In genomic region chr1:8317647-8318360, GRCh38 we compare ENCODE assay signal across 8 cellular contexts. TPM values are rescaled to one million over a fixed set of nuclear protein-coding genes. Genes with fewer than 3 reads are reported as not detected.
A peak's percentile ranks its signal among the peaks of the same experiment; 100 is the strongest.
DNase-seq lines count a peak whose midpoint lies in the region; ATAC-seq and TF ChIP-seq lines count a peak whose summit lies in the region.

Gene SLC45A1 (plus strand): TSS chr1:8318114. CDS start chr1:8324330, 6,216 bp downstream.

- peak within 1 kb of the TSS; percentile 28; the same call in 1 of the 2 replicates for H3K4me2 ChIP-seq in KMS-11

- in situ Hi-C loops in gastrocnemius medialis (cut with MboI; ENCODE audit: low sequenced_read_pairs in 4 of 4): loop anchor here in 3 of 4 donors (10.0 kb wide), 2 partner anchors 283 to 343 kb away; no protein-coding TSS in a partner anchor

- 19 to 56% methylated on average over 26 to 72 of the region's 73 CpGs for WGBS in body of pancreas, 2 donors

- H3K27me3 ChIP-seq in KMS-11 (ENCODE audit: insufficient read depth, low read depth): peaks cover 5% of the 10 kb centered on the region; the same call in 1 of the 2 replicates
- peaks cover 0 to 6% of the 10 kb centered on the region in 2 donors for H3K27me3 ChIP-seq in body of pancreas
- peaks cover 13% of the 10 kb centered on the region for H3K27me3 ChIP-seq in iPS-15b (ENCODE audit: control insufficient read depth, insufficient read depth, low read length)
- peaks cover 0 to 6% (median 3%) of the 10 kb centered on the region in 3 donors for H3K27me3 ChIP-seq in gastrocnemius medialis

- intact Hi-C loops in body of pancreas (cut with DNase I) (loop anchor here (5.0 kb wide), 1 partner anchor 336 kb away; no protein-coding TSS in a partner anchor), gastrocnemius medialis (cut with DNase I; ENCODE audit: low total_unique reads) (no loop called here)

- no peaks in the 10 kb centered on the region for H3K4me1 ChIP-seq in KMS-11 (ENCODE audit: low read depth, poor library complexity, severe bottlenecking)
- peaks cover 31% of the 10 kb centered on the region for H3K4me1 ChIP-seq in body of pancreas
- peaks cover 17% of the 10 kb centered on the region for H3K4me1 ChIP-seq in iPS-15b (ENCODE audit: control insufficient read depth, insufficient read depth, low read length)
- peaks cover 3 to 20% of the 10 kb centered on the region in 2 donors for H3K4me1 ChIP-seq in gastrocnemius medialis

- H3K9ac ChIP-seq in KMS-11 (no peak within 1 kb of the TSS), iPS-15b (ENCODE audit: low read depth, low read length) (no peak within 1 kb of the TSS)

- H3K27ac ChIP-seq in KMS-11 (no peak within 1 kb of the TSS), body of pancreas (peak within 1 kb of the TSS in 1 of 4 donors; percentile 7), gastrocnemius medialis (peak within 1 kb of the TSS in 2 of 4 donors; percentile 49 to 53)

- no peaks in the 10 kb centered on the region for H4K20me1 ChIP-seq in KMS-11 (ENCODE audit: insufficient read depth)

- no peaks in the 10 kb centered on the region for H3K79me2 ChIP-seq in KMS-11 (ENCODE audit: insufficient read depth, low read depth)

- no peaks in the 10 kb centered on the region for H3K9me3 ChIP-seq in body of pancreas
- no peaks in the 10 kb centered on the region for H3K9me3 ChIP-seq in iPS-15b (ENCODE audit: control insufficient read depth, insufficient read depth, low read length)
- H3K9me3 ChIP-seq in gastrocnemius medialis: no peaks in the 10 kb centered on the region

- peak; percentile 49 for ATAC-seq in body of pancreas
- peak; percentile 34 to 37 for ATAC-seq in gastrocnemius medialis
- no peak for ATAC-seq in GM19395 (IDR thresholded peaks at IDR 0.05; ENCODE audit: unreplicated experiment)

- H3K4me3 ChIP-seq in KMS-11 (IDR thresholded peaks at IDR 0.05; ENCODE audit: insufficient read depth, low read depth, low read length) (no peak within 1 kb of the TSS), body of pancreas (no peak within 1 kb of the TSS), iPS-15b (ENCODE audit: low read depth, low read length) (peak within 1 kb of the TSS; percentile 52), gastrocnemius medialis (peak within 1 kb of the TSS; percentile 61 to 75 (median 68))

- peak within 1 kb of the TSS; percentile 48; the same call in 1 of the 2 replicates for H2AFZ ChIP-seq in KMS-11 (ENCODE audit: low read depth)

- DNase-seq in DMS79 treated with DMSO at 0.1 percent for 48 hours (lab: John Stamatoyannopoulos, UW) (peak; percentile 40), UCSD-AML1 (lab: John Stamatoyannopoulos, UW; ENCODE audit: unreplicated experiment) (peak; percentile 57), body of pancreas (peak; percentile 55 to 75 (median 67)), gastrocnemius medialis (peak; percentile 38 to 53), NCI-H2107 (lab: John Stamatoyannopoulos, UW) (no peak)

- TF ChIP-seq CTCF in KMS-11 (conservative IDR thresholded peaks at IDR 0.05; ENCODE audit: low read depth, low read length): no peak
- no peak for TF ChIP-seq CTCF in body of pancreas (IDR thresholded peaks at IDR 0.05)
- TF ChIP-seq CTCF in gastrocnemius medialis (IDR thresholded peaks at IDR 0.05 in 4 of 5, conservative IDR thresholded peaks at IDR 0.05 in 1 of 5): no peak

- no peak for TF ChIP-seq POLR2A in body of pancreas (IDR thresholded peaks at IDR 0.05)
- TF ChIP-seq POLR2A in gastrocnemius medialis (IDR thresholded peaks at IDR 0.05): peak; percentile 27 to 44

- no peaks in the 10 kb centered on the region for H3K36me3 ChIP-seq in KMS-11 (ENCODE audit: insufficient read depth)
- H3K36me3 ChIP-seq in body of pancreas (replicated peaks in 1 of 2; ENCODE audit: insufficient read depth in 1 of 2, low read depth in 2 of 2): no peaks in the 10 kb centered on the region
- H3K36me3 ChIP-seq in iPS-15b (ENCODE audit: control insufficient read depth, insufficient read depth, low read length): no peaks in the 10 kb centered on the region
- H3K36me3 ChIP-seq in gastrocnemius medialis: no peaks in the 10 kb centered on the region

RNA-seq across cellular contexts. Expression of gene SLC45A1, which starts in this region (rescaled TPM):
- total RNA-seq in body of pancreas (1 to 10 TPM in 1 of 2 donors, not detected in 1; 1.6 TPM), gastrocnemius medialis (1 to 10 TPM in 1 of 4 donors, under 1 TPM in 3; 0.56 to 2.9 (median 0.68) TPM)

Comparison
In these comparisons a context has a peak if more than half of its experiments do, and no peak if none do; other contexts are left out.
1. H3K4me3 ChIP-seq: peak in iPS-15b (single experiment) and gastrocnemius medialis (4 of 4); none in KMS-11 (single experiment) and body of pancreas (0 of 2).
2. POLR2A ChIP-seq: peak in gastrocnemius medialis (2 of 2); none in body of pancreas (0 of 3).